Comparison of ENCODE assay signal across 8 cellular contexts in genomic region chr10:51423121-51423452, GRCh38.
"Had no signal": no experiment of that assay in that cellular context is flagged by ENCODE, and none has a peak within 500 bp of the region (broad histone marks: within the 10 kb centered on the region; RNA-seq: fewer than 3 reads in every experiment).

No MANE protein-coding gene starts in this region.

- ATAC-seq: naive thymus-derived CD4-positive, alpha-beta T cell had no signal

- H3K36me3 ChIP-seq: esophagus squamous epithelium, gastroesophageal sphincter, prostate gland, spleen, stomach had no signal

- H3K4me1 ChIP-seq: prostate gland, spleen had no signal

- H3K4me3 ChIP-seq: esophagus squamous epithelium, gastroesophageal sphincter, prostate gland, spleen, stomach had no signal

- H3K9me3 ChIP-seq: esophagus squamous epithelium, gastroesophageal sphincter, prostate gland, spleen, stomach had no signal

- H3K27me3 ChIP-seq: esophagus squamous epithelium, gastroesophageal sphincter, spleen, stomach had no signal

- H3K27ac ChIP-seq: parathyroid adenoma, prostate gland had no signal

- H3K79me2 ChIP-seq: parathyroid adenoma had no signal

- H3K9ac ChIP-seq: parathyroid adenoma had no signal

- DNase-seq: esophagus squamous epithelium; spleen; stimulated activated naive B cell treated with anti-CD40 and anti-IgM and Interleukin-4, amounts not matched to agents 10 μg/mL and 1 μg/mL and 100 μg/mL, for 72 hours had no signal
